10 cellular contexts compared by ENCODE assay signal in genomic region chr1:182338806-182339370, GRCh38.
"Had no signal": no experiment of that assay in that cellular context is flagged by ENCODE, and none has a peak within 500 bp of the region (broad histone marks: within the 10 kb centered on the region; RNA-seq: fewer than 3 reads in every experiment).

No MANE protein-coding gene starts in this region.

- H3K9me3 ChIP-seq: heart left ventricle, ovary had no signal

- H3K36me3 Mint-ChIP-seq: activated naive CD4-positive, alpha-beta T cell treated with anti-CD3 and anti-CD28 coated beads, Interleukin-2, amount 10 ng/mL, durations not matched to agents 7 days and 5 days; immature natural killer cell; naive B cell had no signal

- H3K4me3 ChIP-seq: heart left ventricle, lung, ovary had no signal

- H3K27ac Mint-ChIP-seq: activated naive CD4-positive, alpha-beta T cell treated with anti-CD3 and anti-CD28 coated beads, Interleukin-2, amount 10 ng/mL, durations not matched to agents 7 days and 5 days; activated T-helper 17 cell treated with anti-CD3 and anti-CD28 coated beads, Interleukin-2, amount 50 U/mL, for 72 hours; immature natural killer cell; T-helper 17 cell had no signal

- H3K27me3 Mint-ChIP-seq: activated T-helper 17 cell treated with anti-CD3 and anti-CD28 coated beads, Interleukin-2, amount 50 U/mL, for 72 hours had no signal

- H3K4me1 Mint-ChIP-seq: activated naive CD4-positive, alpha-beta T cell treated with anti-CD3 and anti-CD28 coated beads, Interleukin-2, amount 10 ng/mL, durations not matched to agents 7 days and 5 days; activated T-helper 17 cell treated with anti-CD3 and anti-CD28 coated beads, Interleukin-2, amount 50 U/mL, for 72 hours; immature natural killer cell had no signal

- H3K27me3 ChIP-seq: heart left ventricle, ovary had no signal

- ATAC-seq: activated CD4-positive, CD25-positive, alpha-beta regulatory T cell treated with anti-CD3 and anti-CD28 coated beads, Interleukin-2, amount 50 U/mL, for 24 hours; activated T-helper 17 cell treated with anti-CD3 and anti-CD28 coated beads, Interleukin-2, amount 50 U/mL, for 72 hours; T-helper 17 cell had no signal

- H3K4me3 Mint-ChIP-seq: activated naive CD4-positive, alpha-beta T cell treated with anti-CD3 and anti-CD28 coated beads, Interleukin-2, amount 10 ng/mL, durations not matched to agents 7 days and 5 days; activated T-helper 17 cell treated with anti-CD3 and anti-CD28 coated beads, Interleukin-2, amount 50 U/mL, for 72 hours; immature natural killer cell; naive B cell; T-helper 17 cell had no signal

- H3K36me3 ChIP-seq: heart left ventricle, ovary had no signal

- H3K9me3 Mint-ChIP-seq: activated naive CD4-positive, alpha-beta T cell treated with anti-CD3 and anti-CD28 coated beads, Interleukin-2, amount 10 ng/mL, durations not matched to agents 7 days and 5 days; activated T-helper 17 cell treated with anti-CD3 and anti-CD28 coated beads, Interleukin-2, amount 50 U/mL, for 72 hours; immature natural killer cell; naive B cell had no signal

- DNase-seq: activated naive CD4-positive, alpha-beta T cell treated with anti-CD3 and anti-CD28 coated beads, Interleukin-2, amount 10 ng/mL, durations not matched to agents 7 days and 5 days; heart left ventricle; immature natural killer cell; naive B cell; stimulated activated CD4-positive, alpha-beta T cell treated with anti-CD3 and anti-CD28 coated beads, Interleukin-1b, Interleukin-23, amount 100 ng/mL, for 48 hours; T-helper 17 cell had no signal
